ENCODE assay signal across 22 cellular contexts in genomic region chr1:26996665-26997064, GRCh38. TPM values are rescaled to one million over a fixed set of nuclear protein-coding genes. Genes with fewer than 3 reads are reported as not detected.
DNase-seq lines count a peak whose midpoint lies in the region; ATAC-seq and TF ChIP-seq lines count a peak whose summit lies in the region.
"Had no signal": no experiment of that assay in that cellular context is flagged by ENCODE, and none has a peak within 500 bp of the region (broad histone marks: within the 10 kb centered on the region; RNA-seq: fewer than 3 reads in every experiment).

No MANE protein-coding gene starts in this region.

- H3K4me3 Mint-ChIP-seq in WTC11 (peak overlapping the region; percentile 81), glutamatergic neuron (ENCODE audit: unreplicated experiment) (no peak overlapping the region)
- H3K4me3 Mint-ChIP-seq: immature natural killer cell, memory B cell had no signal

- peak overlapping the region; percentile 84 to 85 for H3K4me3 ChIP-seq in HCT116 (replicated peaks in 1 of 2; ENCODE audit: low read depth in 1 of 2, low read length in 2 of 2)
- H3K4me3 ChIP-seq in fibroblast of lung (replicated peaks in 1 of 4; ENCODE audit: control extremely low read depth in 1 of 4, insufficient read depth in 1 of 4, low read depth in 3 of 4, low read length in 4 of 4) = peak overlapping the region in 2 of 4 experiments; percentile 74 to 98
- H3K4me3 ChIP-seq in sigmoid colon = no peak overlapping the region
- H3K4me3 ChIP-seq: suprapubic skin had no signal

- no TSS peak for BruUV-seq in HCT116 (replicated peaks; lab: Mats Ljungman, UMichigan)

- peaks cover 33% of the 10 kb centered on the region for H3K79me2 ChIP-seq in HCT116 (ENCODE audit: insufficient read depth, low read length)
- peaks cover 16% of the 10 kb centered on the region for H3K79me2 ChIP-seq in fibroblast of lung (ENCODE audit: control insufficient read depth, insufficient read depth, low read length)

- DNase-seq in HCT116 (ENCODE audit: low read depth, low spot score) (no peak), WTC11 (ENCODE audit: low spot score) (no peak), fibroblast of lung (ENCODE audit: low read depth in 2 of 2) (no peak), sigmoid colon (no peak), DMS153 treated with DMSO at 0.1 percent for 48 hours (lab: John Stamatoyannopoulos, UW; ENCODE audit: unreplicated experiment) (no peak), germinal center (ENCODE audit: low spot score) (no peak), LoVo (ENCODE audit: low spot score) (no peak), glutamatergic neuron (no peak)
- DNase-seq: aorta; CD4-positive, CD25-positive, alpha-beta regulatory T cell; GOT3; immature natural killer cell; NCI-H2107; NCI-H774; nephron progenitor cell; stimulated activated CD4-positive, alpha-beta T cell treated with anti-CD3 and anti-CD28 coated beads, Interleukin-2, amount 100 ng/mL, for 48 hours; T-helper 1 cell had no signal

- TF ChIP-seq EP300 in sigmoid colon (IDR thresholded peaks at IDR 0.05) = no peak

- intact Hi-C loops in HCT116 (cut with micrococcal nuclease) (loop anchor here (1.0 to 5.0 kb wide), 4 partner anchors 29 to 101 kb away; no protein-coding TSS in a partner anchor), sigmoid colon (cut with DNase I) (loop anchor here (1.0 to 10.0 kb wide), 2 partner anchors 101 to 398 kb away; partner anchors contain the start of gene GPR3)

- CTCF ChIA-PET in HCT116 (lab: Charles Lee) (interaction anchor here (0.7 to 4.6 kb wide), 11 partner anchors 9 to 394 kb away, joined by 3 to 44 read pairs (median 6); partner anchors contain the start of genes GPN2 and TENT5B), WTC11 (lab: Charles Lee) (interaction anchor here (0.7 to 9.2 kb wide), 29 partner anchors 8 to 462 kb away, joined by 3 to 190 read pairs (median 5); partner anchors contain the start of genes KDF1 and TENT5B)

- no peaks in the 10 kb centered on the region for H3K9me3 Mint-ChIP-seq in WTC11
- peaks cover 7% of the 10 kb centered on the region for H3K9me3 Mint-ChIP-seq in glutamatergic neuron (ENCODE audit: unreplicated experiment)
- H3K9me3 Mint-ChIP-seq: activated T-helper 2 cell treated with anti-CD3 and anti-CD28 coated beads, Interferon-gamma antibody, Interleukin-2, Interleukin-4, amounts not matched to agents 10 μg/mL and 5 μg/mL and 100 μg/mL, durations not matched to agents 14 hours and 24 hours and 36 hours; immature natural killer cell; memory B cell; nephron progenitor cell had no signal

- H3K27ac Mint-ChIP-seq in WTC11 = peak overlapping the region; percentile 68
- H3K27ac Mint-ChIP-seq in glutamatergic neuron (ENCODE audit: unreplicated experiment) = no peak overlapping the region
- H3K27ac Mint-ChIP-seq: activated T-helper 2 cell treated with anti-CD3 and anti-CD28 coated beads, Interferon-gamma antibody, Interleukin-2, Interleukin-4, amounts not matched to agents 10 μg/mL and 5 μg/mL and 100 μg/mL, durations not matched to agents 14 hours and 24 hours and 36 hours; CD4-positive, CD25-positive, alpha-beta regulatory T cell; immature natural killer cell; memory B cell; nephron progenitor cell had no signal

- H3K36me3 Mint-ChIP-seq in WTC11 (peaks cover 22% of the 10 kb centered on the region), glutamatergic neuron (ENCODE audit: unreplicated experiment) (no peaks in the 10 kb centered on the region)
- H3K36me3 Mint-ChIP-seq: CD4-positive, CD25-positive, alpha-beta regulatory T cell; immature natural killer cell; memory B cell had no signal

- TF ChIP-seq POLR2A in HCT116 (IDR thresholded peaks at IDR 0.05; ENCODE audit: borderline replicate concordance, extremely low read depth, insufficient read depth, insufficient read length) = no peak
- TF ChIP-seq POLR2A in sigmoid colon (IDR thresholded peaks at IDR 0.05) = no peak

- peak overlapping the region; percentile 89 for H3K9ac ChIP-seq in HCT116 (ENCODE audit: low read length)
- no peak overlapping the region for H3K9ac ChIP-seq in fibroblast of lung (ENCODE audit: insufficient read depth, low read length)

- H3K27me3 ChIP-seq in HCT116 (ENCODE audit: insufficient read depth, low read length) (no peaks in the 10 kb centered on the region), fibroblast of lung (ENCODE audit: control insufficient read depth, insufficient read depth, low read length) (no peaks in the 10 kb centered on the region), sigmoid colon (peaks cover 0 to 15% (median 5%) of the 10 kb centered on the region in 3 donors)

- 76 to 85% methylated on average over 4 of the region's 4 CpGs for WGBS in sigmoid colon, 2 donors

- no peak for TF ChIP-seq RAD21 in HCT116 (IDR thresholded peaks at IDR 0.05; ENCODE audit: low read depth)

- H3K36me3 ChIP-seq in HCT116 (ENCODE audit: control insufficient read depth in 1 of 2, insufficient read depth in 2 of 2, low read length in 2 of 2) (no peaks in the 10 kb centered on the region), fibroblast of lung (ENCODE audit: control insufficient read depth, insufficient read depth, low read length) (no peaks in the 10 kb centered on the region), sigmoid colon (no peaks in the 10 kb centered on the region)
- H3K36me3 ChIP-seq: suprapubic skin had no signal

- TF ChIP-seq CTCF in HCT116 (IDR thresholded peaks at IDR 0.05 in 2 of 3, conservative IDR thresholded peaks at IDR 0.05 in 1 of 3; ENCODE audit: borderline replicate concordance in 1 of 3, insufficient read depth in 1 of 3, low read depth in 2 of 3, low read length in 2 of 3) = no peak
- TF ChIP-seq CTCF in WTC11 (IDR thresholded peaks at IDR 0.05) = no peak
- TF ChIP-seq CTCF in fibroblast of lung (conservative IDR thresholded peaks at IDR 0.05 in 1 of 2, IDR thresholded peaks at IDR 0.05 in 1 of 2; ENCODE audit: low read depth in 1 of 2, low read length in 2 of 2) = no peak
- TF ChIP-seq CTCF in sigmoid colon (IDR thresholded peaks at IDR 0.05) = no peak
- no peak for TF ChIP-seq CTCF in glutamatergic neuron (IDR thresholded peaks at IDR 0.05; ENCODE audit: partially characterized antibody, unreplicated experiment)

- ATAC-seq in HCT116 = no peak
- ATAC-seq in WTC11 = no peak

- H3K27me3 Mint-ChIP-seq in WTC11 (ENCODE audit: low read depth) (peaks cover 10% of the 10 kb centered on the region), glutamatergic neuron (ENCODE audit: unreplicated experiment) (peaks cover 11% of the 10 kb centered on the region)

- H3K9me2 ChIP-seq in HCT116 (ENCODE audit: insufficient read depth) = no peaks in the 10 kb centered on the region

- POLR2A ChIA-PET in HCT116 (lab: Charles Lee) = interaction anchor here (0.8 to 4.1 kb wide), 4 partner anchors 13 to 38 kb away, joined by 4 to 26 read pairs (median 14); partner anchors contain the start of gene TENT5B
- POLR2A ChIA-PET in WTC11 (lab: Charles Lee) = interaction anchor here (0.6 to 5.5 kb wide), 7 partner anchors 10 to 65 kb away, joined by 3 to 83 read pairs (median 5); partner anchors contain the start of genes KDF1 and TENT5B

- H3K4me2 ChIP-seq in HCT116 (ENCODE audit: low read length) (peak overlapping the region; percentile 90), fibroblast of lung (ENCODE audit: extremely low read depth, insufficient read depth, low read length) (peak overlapping the region; percentile 72)

- H2AFZ ChIP-seq in HCT116 (ENCODE audit: low read depth, low read length, poor library complexity, severe bottlenecking) (no peak overlapping the region), fibroblast of lung (ENCODE audit: low read length) (no peak overlapping the region)

- H3K27ac ChIP-seq in HCT116 (ENCODE audit: low read depth, low read length) (peak overlapping the region; percentile 85), fibroblast of lung (ENCODE audit: insufficient read depth, low read length) (no peak overlapping the region), sigmoid colon (peak overlapping the region; percentile 91 to 98 (median 97))
- H3K27ac ChIP-seq: suprapubic skin, VCaP had no signal

- RAD21 ChIA-PET in HCT116 (lab: Charles Lee; ENCODE audit: low non-redundant PET in 1 of 2, low total read pairs in 2 of 2, uncharacterized antibody in 2 of 2, unreplicated experiment in 2 of 2) = interaction anchor here (0.9 to 1.5 kb wide), 4 partner anchors 29 to 101 kb away, joined by 3 to 5 read pairs (median 4); no protein-coding TSS in a partner anchor

- H3K4me1 ChIP-seq in HCT116 (ENCODE audit: control insufficient read depth in 1 of 2, insufficient read depth in 2 of 2, low read length in 2 of 2) = peaks cover 76 to 87% of the 10 kb centered on the region in 2 experiments
- peaks cover 39% of the 10 kb centered on the region for H3K4me1 ChIP-seq in fibroblast of lung (ENCODE audit: control insufficient read depth, extremely low read depth, insufficient read depth, low read length)
- peaks cover 0 to 82% (median 78%) of the 10 kb centered on the region in 4 donors for H3K4me1 ChIP-seq in sigmoid colon

- H4K20me1 ChIP-seq in HCT116 (ENCODE audit: insufficient read depth) (peaks cover 7% of the 10 kb centered on the region; the same call in 1 of the 2 replicates), fibroblast of lung (ENCODE audit: control insufficient read depth, extremely low read depth, insufficient read depth, low read length) (no peaks in the 10 kb centered on the region)

- H3K4me1 Mint-ChIP-seq in WTC11 (peaks cover 77% of the 10 kb centered on the region), glutamatergic neuron (ENCODE audit: low read depth, unreplicated experiment) (peaks cover 18% of the 10 kb centered on the region)

- H3K9me3 ChIP-seq in HCT116 (ENCODE audit: control insufficient read depth in 1 of 2, insufficient read depth in 1 of 2, low read depth in 1 of 2, low read length in 2 of 2) (no peaks in the 10 kb centered on the region), fibroblast of lung (ENCODE audit: control insufficient read depth, insufficient read depth, low read depth, low read length) (no peaks in the 10 kb centered on the region), sigmoid colon (no peaks in the 10 kb centered on the region)
- H3K9me3 ChIP-seq: suprapubic skin had no signal

RNA-seq across cellular contexts. Expression of gene TRNP1, which starts 3.2 kb away (rescaled TPM):
- total RNA-seq in HCT116 (2021; ENCODE audit: unreplicated experiment) = 76.9 TPM
- polyA plus RNA-seq in HCT116 (2012) = 25.0 and 39.1 TPM in 2 replicates
- total RNA-seq in WTC11 (2021) = 37.6 to 51.4 TPM (median 49.4 TPM) in 3 replicates
- 10.8 and 16.2 TPM in 2 replicates for total RNA-seq in fibroblast of lung
- polyA plus RNA-seq in fibroblast of lung = 32.6 and 66.9 TPM in 2 replicates
- 27.5 and 54.1 TPM in 2 replicates for polyA plus RNA-seq in fibroblast of lung (2012)
- polyA minus RNA-seq in fibroblast of lung (ENCODE audit: low replicate concordance) = 9.0 and 25.6 TPM in 2 replicates
- total RNA-seq in sigmoid colon = 10 to 100 TPM; 15.5 to 29.6 (median 20.2) TPM
- polyA plus RNA-seq in sigmoid colon = 10 to 100 TPM in 1 of 3 donors, 1 to 10 TPM in 2; 3.0 to 10.8 (median 4.3) TPM
- total RNA-seq in glutamatergic neuron (ENCODE audit: unreplicated experiment) = 13.9 TPM
- total RNA-seq: CD4-positive, CD25-positive, alpha-beta regulatory T cell had no signal
- polyA plus RNA-seq: CD4-positive, CD25-positive, alpha-beta regulatory T cell; immature natural killer cell had no signal

RNA-seq across cellular contexts. Expression of gene TENT5B, which starts 16.0 kb away (rescaled TPM):
- total RNA-seq in HCT116 (2021; ENCODE audit: unreplicated experiment) (5.7 TPM), WTC11 (2021) (104 to 124 TPM (median 119 TPM) in 3 replicates), fibroblast of lung (0.50 and 1.0 TPM in 2 replicates), sigmoid colon (100 to 1,000 TPM in 2 of 4 donors, 10 to 100 TPM in 2; 24.0 to 111 (median 86.4) TPM), glutamatergic neuron (ENCODE audit: unreplicated experiment) (1.5 TPM)
- polyA plus RNA-seq in HCT116 (2012) = 5.8 and 6.0 TPM in 2 replicates
- polyA plus RNA-seq in fibroblast of lung (1.9 and 9.3 TPM in 2 replicates), sigmoid colon (1 to 10 TPM in 1 of 3 donors, under 1 TPM in 1, not detected in 1; 0.60 to 5.7 TPM)
- 2.0 and 10.8 TPM in 2 replicates for polyA plus RNA-seq in fibroblast of lung (2012)
- polyA minus RNA-seq in fibroblast of lung (ENCODE audit: low replicate concordance) = 3.7 and 13.7 TPM in 2 replicates
- total RNA-seq: activated T-helper 2 cell treated with anti-CD3 and anti-CD28 coated beads, Interferon-gamma antibody, Interleukin-2, Interleukin-4, amounts not matched to agents 10 μg/mL and 5 μg/mL and 100 μg/mL, durations not matched to agents 14 hours and 24 hours and 36 hours; CD4-positive, CD25-positive, alpha-beta regulatory T cell had no signal
- polyA plus RNA-seq: CD4-positive, CD25-positive, alpha-beta regulatory T cell; immature natural killer cell had no signal

RNA-seq across cellular contexts. Expression of gene KDF1, which starts 36.4 kb away (rescaled TPM):
- total RNA-seq in HCT116 (2021; ENCODE audit: unreplicated experiment) = 23.0 TPM
- polyA plus RNA-seq in HCT116 (2012) = 27.4 and 29.6 TPM in 2 replicates
- 18.9 to 19.8 TPM (median 19.0 TPM) in 3 replicates for total RNA-seq in WTC11 (2021)
- not detected in 2 replicates for total RNA-seq in fibroblast of lung
- 0.05 TPM in 1 of 2 replicates, not detected in the other for polyA plus RNA-seq in fibroblast of lung
- polyA plus RNA-seq in fibroblast of lung (2012) = not detected in 2 replicates
- not detected in 2 replicates for polyA minus RNA-seq in fibroblast of lung (ENCODE audit: low replicate concordance)
- not detected for total RNA-seq in sigmoid colon
- 10 to 100 TPM; 15.0 to 26.8 (median 20.4) TPM for polyA plus RNA-seq in sigmoid colon
- 1.2 TPM for total RNA-seq in glutamatergic neuron (ENCODE audit: unreplicated experiment)
- total RNA-seq: activated T-helper 2 cell treated with anti-CD3 and anti-CD28 coated beads, Interferon-gamma antibody, Interleukin-2, Interleukin-4, amounts not matched to agents 10 μg/mL and 5 μg/mL and 100 μg/mL, durations not matched to agents 14 hours and 24 hours and 36 hours; aorta; RPMI7951 had no signal

Comparison
In these comparisons a context has a peak if more than half of its experiments do, and no peak if none do; other contexts are left out.
1. H3K4me3 ChIP-seq: peak in HCT116 (2 of 2); none in sigmoid colon (0 of 4).